Comparison of ENCODE assay signal across 8 cellular contexts in the genomic region with DNA sequence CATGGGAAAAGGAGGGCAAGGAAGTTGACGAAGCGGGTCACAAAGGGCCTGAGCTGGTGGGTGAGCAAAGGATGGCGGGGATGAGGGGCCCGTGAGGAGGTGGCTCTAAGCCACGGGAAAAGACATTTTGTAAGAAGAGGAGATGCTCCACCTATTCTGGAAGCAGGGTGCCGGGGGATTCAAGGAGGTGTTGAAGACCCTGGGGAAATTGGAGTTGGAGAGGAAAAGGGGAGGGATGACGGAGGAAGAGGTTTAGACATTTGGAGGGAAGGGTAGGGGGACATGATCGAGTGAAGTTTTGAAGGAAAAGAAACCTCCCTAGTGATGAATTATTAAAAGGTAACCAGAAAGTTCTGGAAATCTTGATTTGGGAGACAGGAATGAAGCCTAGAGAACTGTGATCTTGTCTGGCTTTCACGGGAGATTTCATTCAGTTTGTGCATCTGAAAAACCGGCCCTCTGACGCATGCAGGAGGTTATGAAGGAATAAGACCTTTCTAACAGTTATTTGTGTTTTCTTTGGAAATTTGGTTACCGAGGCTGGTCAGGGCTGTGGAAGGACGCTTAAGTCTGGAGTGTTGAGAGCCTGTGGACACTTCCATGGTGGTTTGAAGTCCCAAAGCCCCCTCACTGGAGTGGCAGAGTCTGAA. TPM values are rescaled to one million over a fixed set of nuclear protein-coding genes. Genes with fewer than 3 reads are reported as not detected.
DNase-seq lines count a peak whose midpoint lies in the region; ATAC-seq and TF ChIP-seq lines count a peak whose summit lies in the region.

No MANE protein-coding gene starts in this region.

- H3K36me3 ChIP-seq in CD4-positive, CD25-positive, alpha-beta regulatory T cell (ENCODE audit: control insufficient read depth, insufficient read depth, low read length), result no peaks in the 10 kb centered on the region
- H3K36me3 ChIP-seq in OCI-LY3 (replicated peaks; ENCODE audit: low read depth, low read length) (peaks cover 5% of the 10 kb centered on the region), ovary (no peaks in the 10 kb centered on the region)

- ATAC-seq in CD4-positive, CD25-positive, alpha-beta regulatory T cell (ENCODE audit: low read depth in 2 of 2), result no peak
- no peak for ATAC-seq in GM19452 (IDR thresholded peaks at IDR 0.05; ENCODE audit: unreplicated experiment)

- intact Hi-C loops in ovary (cut with DNase I), result no loop called here

- H2AFZ ChIP-seq in OCI-LY3 (ENCODE audit: low read depth, low read length), result 0 out of 2 replicates have a peak overlapping the region, but pooled peaks have one; percentile 72

- peaks cover 41% of the 10 kb centered on the region for H3K79me2 ChIP-seq in OCI-LY3 (ENCODE audit: low read length)

- in situ Hi-C loops in GM13976 (cut with MboI; ENCODE audit: low sequenced_read_pairs, unreplicated experiment), result no loop called here

- peak overlapping the region in 1 of 3 donors; percentile 79 for H3K27ac Mint-ChIP-seq in CD4-positive, CD25-positive, alpha-beta regulatory T cell

- H3K4me2 ChIP-seq in OCI-LY3 (ENCODE audit: low read length), result peak overlapping the region; percentile 92

- H3K4me3 ChIP-seq in CD4-positive, CD25-positive, alpha-beta regulatory T cell (ENCODE audit: low read depth, low read length), result no peak overlapping the region
- H3K4me3 ChIP-seq in OCI-LY3 (ENCODE audit: low read length), result peak overlapping the region; percentile 97
- peak overlapping the region; percentile 61 for H3K4me3 ChIP-seq in epithelial cell of proximal tubule (ENCODE audit: low read depth, low read length)
- H3K4me3 ChIP-seq in ovary, result peak overlapping the region; percentile 88

- H3K27me3 ChIP-seq in CD4-positive, CD25-positive, alpha-beta regulatory T cell (ENCODE audit: control insufficient read depth, insufficient read depth, low read length), result peaks cover 24% of the 10 kb centered on the region
- H3K27me3 ChIP-seq in OCI-LY3 (ENCODE audit: low read depth, low read length) (no peaks in the 10 kb centered on the region), ovary (no peaks in the 10 kb centered on the region)

- H3K4me3 Mint-ChIP-seq in CD4-positive, CD25-positive, alpha-beta regulatory T cell, result peak overlapping the region in 3 of 4 donors; percentile 33 to 63 (median 56)

- H3K9me3 Mint-ChIP-seq in CD4-positive, CD25-positive, alpha-beta regulatory T cell, result peaks cover 0 to 2% (median 0%) of the 10 kb centered on the region in 7 donors

- TF ChIP-seq CTCF in OCI-LY3 (IDR thresholded peaks at IDR 0.05; ENCODE audit: low read depth, low read length) (no peak), epithelial cell of proximal tubule (conservative IDR thresholded peaks at IDR 0.05; ENCODE audit: low read depth, low read length) (no peak), ovary (IDR thresholded peaks at IDR 0.05) (no peak), GM13976 (IDR thresholded peaks at IDR 0.05; ENCODE audit: borderline replicate concordance, control extremely low read depth, extremely low read depth, insufficient read depth, missing control alignments) (no peak)

- TF ChIP-seq EP300 in ovary (IDR thresholded peaks at IDR 0.05), result no peak

- peaks cover 7% of the 10 kb centered on the region for H3K4me1 ChIP-seq in CD4-positive, CD25-positive, alpha-beta regulatory T cell (ENCODE audit: control insufficient read depth, insufficient read depth, low read length, poor library complexity, severe bottlenecking)
- H3K4me1 ChIP-seq in OCI-LY3 (ENCODE audit: low read length) (peaks cover 24% of the 10 kb centered on the region), ovary (ENCODE audit: insufficient read depth) (peaks cover 3% of the 10 kb centered on the region)

- WGBS in ovary, 3 donors, result 6 to 11% (median 10%) methylated on average over 13 of the region's 13 CpGs

- H4K20me1 ChIP-seq in OCI-LY3 (ENCODE audit: insufficient read depth, low read length), result peaks cover 14% of the 10 kb centered on the region

- TF ChIP-seq POLR2A in ovary (IDR thresholded peaks at IDR 0.05), result no peak

- H3K9me3 ChIP-seq in CD4-positive, CD25-positive, alpha-beta regulatory T cell (ENCODE audit: control insufficient read depth in 2 of 2, low read length in 2 of 2), result no peaks in the 10 kb centered on the region
- H3K9me3 ChIP-seq in OCI-LY3 (ENCODE audit: insufficient read depth, low read length), result no peaks in the 10 kb centered on the region
- H3K9me3 ChIP-seq in ovary, result no peaks in the 10 kb centered on the region

- no peak overlapping the region for H3K27ac ChIP-seq in CD4-positive, CD25-positive, alpha-beta regulatory T cell (ENCODE audit: insufficient read depth, low read length, poor library complexity, severe bottlenecking)
- no peak overlapping the region for H3K27ac ChIP-seq in OCI-LY3 (ENCODE audit: low read length)
- peak overlapping the region; percentile 77 to 78 for H3K27ac ChIP-seq in ovary

- peaks cover 4% of the 10 kb centered on the region for H3K36me3 Mint-ChIP-seq in CD4-positive, CD25-positive, alpha-beta regulatory T cell

- peaks cover 71% of the 10 kb centered on the region for H3K27me3 Mint-ChIP-seq in CD4-positive, CD25-positive, alpha-beta regulatory T cell

- peaks cover 0 to 12% (median 5%) of the 10 kb centered on the region in 4 donors for H3K4me1 Mint-ChIP-seq in CD4-positive, CD25-positive, alpha-beta regulatory T cell

- DNase-seq in CD4-positive, CD25-positive, alpha-beta regulatory T cell, result no peak
- DNase-seq in epithelial cell of proximal tubule (ENCODE audit: low read depth) (no peak), ovary (no peak), amygdala (lab: John Stamatoyannopoulos, UW) (no peak), GM13976 (ENCODE audit: low spot score) (no peak), RKO (ENCODE audit: low spot score) (no peak)

- H3K9ac ChIP-seq in OCI-LY3 (ENCODE audit: low read length), result peak overlapping the region; percentile 84

RNA-seq across cellular contexts. Expression of gene SMO, which starts 1.4 kb away (rescaled TPM):
- total RNA-seq in CD4-positive, CD25-positive, alpha-beta regulatory T cell, result 0.12 TPM
- polyA plus RNA-seq in CD4-positive, CD25-positive, alpha-beta regulatory T cell, result not detected
- total RNA-seq in epithelial cell of proximal tubule, result 19.0 and 25.5 TPM in 2 replicates
- 10 to 100 TPM; 19.6 to 47.8 (median 36.9) TPM for total RNA-seq in ovary
- 10 to 100 TPM; 14.3 to 28.4 TPM for polyA plus RNA-seq in ovary

RNA-seq across cellular contexts. Expression of gene AHCYL2, which starts 35.0 kb away (rescaled TPM):
- 18.5 TPM for total RNA-seq in CD4-positive, CD25-positive, alpha-beta regulatory T cell
- 1 to 10 TPM; 6.2 to 10.0 (median 7.3) TPM for polyA plus RNA-seq in CD4-positive, CD25-positive, alpha-beta regulatory T cell
- 4.5 and 7.0 TPM in 2 replicates for total RNA-seq in epithelial cell of proximal tubule
- 10 to 100 TPM; 12.6 to 25.8 (median 17.2) TPM for total RNA-seq in ovary
- 10 to 100 TPM in 1 of 2 donors, 1 to 10 TPM in 1; 8.7 to 19.3 TPM for polyA plus RNA-seq in ovary

RNA-seq across cellular contexts. Expression of gene TSPAN33, which starts 45.3 kb away (rescaled TPM):
- total RNA-seq in CD4-positive, CD25-positive, alpha-beta regulatory T cell, result 4.5 TPM
- polyA plus RNA-seq in CD4-positive, CD25-positive, alpha-beta regulatory T cell, result 1 to 10 TPM in 3 of 4 donors, under 1 TPM in 1; 0.96 to 3.2 (median 2.2) TPM
- total RNA-seq in epithelial cell of proximal tubule (3.9 and 14.3 TPM in 2 replicates), ovary (1 to 10 TPM; 1.7 to 6.5 (median 5.7) TPM)
- polyA plus RNA-seq in ovary, result 1 to 10 TPM; 8.9 to 9.3 TPM

Comparison
In these comparisons a context has a peak if more than half of its experiments do, and no peak if none do; other contexts are left out.
1. H3K27ac ChIP-seq: peak in ovary (2 of 2); none in CD4-positive, CD25-positive, alpha-beta regulatory T cell (single experiment) and OCI-LY3 (single experiment).
2. RNA of gene SMO, which starts 1.4 kb away (total RNA-seq): 19.6 to 47.8 TPM in ovary and 19.0 to 25.5 TPM in epithelial cell of proximal tubule; 0.12 TPM in CD4-positive, CD25-positive, alpha-beta regulatory T cell (single experiment); every median in the first group is over 10 times any median in the second.